ENCODE assay signal across 1 cellular context in the genomic region with DNA sequence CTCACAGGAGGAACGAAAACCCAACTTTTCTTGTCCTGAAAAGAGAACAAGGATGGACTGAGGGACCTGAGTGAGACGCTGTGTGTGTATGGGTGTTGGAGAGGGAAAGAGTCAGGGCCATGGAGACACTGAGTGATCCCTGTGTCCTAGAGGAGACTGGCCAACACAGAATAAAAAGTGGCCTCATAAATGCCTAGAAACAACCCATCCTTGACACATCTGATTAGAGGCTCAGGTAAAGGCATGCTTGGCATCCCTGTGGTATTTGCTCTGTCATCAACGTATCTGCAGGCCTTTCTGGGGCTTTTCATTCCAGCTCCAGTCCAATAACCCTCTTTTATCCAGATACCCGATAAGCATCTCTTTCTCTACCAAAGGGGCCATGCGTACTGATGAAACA.
TF ChIP-seq lines count a peak whose summit lies in the region.

No MANE protein-coding gene starts in this region.

TF ChIP-seq in Ishikawa, 13 proteins besides CTCF, POLR2A, EP300 and RAD21:
- no peak for TF ChIP-seq REST (IDR thresholded peaks at IDR 0.05; ENCODE audit: low read depth)
- no peak for TF ChIP-seq CREB1 (IDR thresholded peaks at IDR 0.05; ENCODE audit: low read depth)
- TF ChIP-seq USF1 (IDR thresholded peaks at IDR 0.05), result no peak
- TF ChIP-seq CEBPB (IDR thresholded peaks at IDR 0.05), result peak; percentile 14; the same call in 1 of the 2 replicates
- TF ChIP-seq FOXM1 (IDR thresholded peaks at IDR 0.05; ENCODE audit: borderline replicate concordance, low read depth), result peak; percentile 73; the same call in 1 of the 2 replicates
- TF ChIP-seq YY1 (IDR thresholded peaks at IDR 0.05; ENCODE audit: low read depth), result no peak
- TF ChIP-seq ZBTB7A (IDR thresholded peaks at IDR 0.05; ENCODE audit: low read depth), result no peak
- TF ChIP-seq TEAD4 (IDR thresholded peaks at IDR 0.05), result peak; percentile 99
- no peak for TF ChIP-seq EGR1 (IDR thresholded peaks at IDR 0.05)
- no peak for TF ChIP-seq TAF1 (IDR thresholded peaks at IDR 0.05; ENCODE audit: low read depth)
- TF ChIP-seq NFIC (IDR thresholded peaks at IDR 0.05), result peak; percentile 82
- TF ChIP-seq TCF12 (IDR thresholded peaks at IDR 0.05; ENCODE audit: low read depth), result peak; percentile 93
- no peak for TF ChIP-seq MAX (IDR thresholded peaks at IDR 0.05)
